ENCODE assay signal across 7 cellular contexts in the genomic region with DNA sequence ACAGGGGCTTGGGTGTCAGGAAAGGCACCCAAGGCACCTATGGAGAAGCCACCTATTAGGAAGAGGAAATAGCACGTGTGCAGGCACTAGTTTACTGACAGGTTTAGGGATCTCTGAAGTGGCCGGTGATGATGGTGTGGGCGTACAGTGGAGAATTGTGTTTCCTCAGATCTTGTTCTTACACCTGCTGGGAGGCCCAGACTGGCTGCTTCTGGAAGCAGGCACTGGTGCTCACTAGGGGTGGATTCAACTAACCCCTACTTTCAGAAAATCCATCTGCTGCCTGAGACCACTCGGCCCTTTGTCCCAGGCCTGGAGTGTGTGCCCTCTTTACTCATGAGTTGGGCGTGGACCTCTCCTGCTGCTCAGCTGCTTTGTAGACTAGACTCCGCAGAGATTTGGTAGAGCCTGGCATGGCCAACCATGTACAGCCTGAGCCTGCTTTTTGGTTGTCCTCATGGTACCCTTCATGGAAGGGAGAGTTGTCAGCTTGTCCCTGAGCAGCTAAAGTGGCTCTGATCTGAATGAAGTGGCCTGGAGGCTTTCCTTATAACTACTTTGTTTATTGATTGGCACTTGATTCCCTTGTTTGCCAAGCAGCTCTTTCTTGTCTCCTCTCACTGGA. TPM values are rescaled to one million over a fixed set of nuclear protein-coding genes. Genes with fewer than 3 reads are reported as not detected.
DNase-seq lines count a peak whose midpoint lies in the region; ATAC-seq and TF ChIP-seq lines count a peak whose summit lies in the region.

No MANE protein-coding gene starts in this region.

- no peaks in the 10 kb centered on the region for H3K9me3 Mint-ChIP-seq in HFFc6
- no peaks in the 10 kb centered on the region for H3K9me3 Mint-ChIP-seq in activated CD4-positive, alpha-beta memory T cell treated with anti-CD3 and anti-CD28 coated beads, Interleukin-2, amount 10 ng/mL, durations not matched to agents 7 days and 5 days
- no peaks in the 10 kb centered on the region for H3K9me3 Mint-ChIP-seq in stimulated activated memory B cell treated with anti-CD40 and anti-IgM and Interleukin-4, amounts not matched to agents 10 μg/mL and 1 μg/mL and 100 μg/mL, for 72 hours

- CTCF ChIA-PET in activated CD4-positive, alpha-beta memory T cell treated with anti-CD3 and anti-CD28 coated beads, Interleukin-2, amount 10 ng/mL, durations not matched to agents 7 days and 5 days (lab: Charles Lee) = interaction anchor here (0.9 to 2.9 kb wide), 4 partner anchors 10 to 201 kb away, joined by 3 to 18 read pairs (median 6); a partner anchor contains a TSS

- no peak for TF ChIP-seq CTCF in HFFc6 (IDR thresholded peaks at IDR 0.05)

- no peak for ATAC-seq in stimulated activated memory B cell treated with anti-CD40 and anti-IgM and Interleukin-4, amounts not matched to agents 10 μg/mL and 1 μg/mL and 100 μg/mL, for 72 hours
- ATAC-seq in GM19397 (IDR thresholded peaks at IDR 0.05; ENCODE audit: unreplicated experiment) = no peak

- POLR2A ChIA-PET in activated CD4-positive, alpha-beta memory T cell treated with anti-CD3 and anti-CD28 coated beads, Interleukin-2, amount 10 ng/mL, durations not matched to agents 7 days and 5 days (lab: Charles Lee) = interaction anchor here (1.3 to 2.5 kb wide), 7 partner anchors 9 to 61 kb away, joined by 3 to 12 read pairs (median 8); a partner anchor contains a TSS

- peaks cover 24% of the 10 kb centered on the region for H3K36me3 Mint-ChIP-seq in HFFc6 (ENCODE audit: low read depth)
- H3K36me3 Mint-ChIP-seq in activated CD4-positive, alpha-beta memory T cell treated with anti-CD3 and anti-CD28 coated beads, Interleukin-2, amount 10 ng/mL, durations not matched to agents 7 days and 5 days (ENCODE audit: low read depth) = peaks cover 52% of the 10 kb centered on the region
- H3K36me3 Mint-ChIP-seq in stimulated activated memory B cell treated with anti-CD40 and anti-IgM and Interleukin-4, amounts not matched to agents 10 μg/mL and 1 μg/mL and 100 μg/mL, for 72 hours = peaks cover 35% of the 10 kb centered on the region

- H3K4me3 Mint-ChIP-seq in HFFc6 = peak overlapping the region; percentile 96
- peak overlapping the region; percentile 91 for H3K4me3 Mint-ChIP-seq in activated CD4-positive, alpha-beta memory T cell treated with anti-CD3 and anti-CD28 coated beads, Interleukin-2, amount 10 ng/mL, durations not matched to agents 7 days and 5 days
- peak overlapping the region; percentile 95 for H3K4me3 Mint-ChIP-seq in stimulated activated memory B cell treated with anti-CD40 and anti-IgM and Interleukin-4, amounts not matched to agents 10 μg/mL and 1 μg/mL and 100 μg/mL, for 72 hours

- H3K27ac Mint-ChIP-seq in HFFc6 = peak overlapping the region; percentile 88
- peak overlapping the region; percentile 88 for H3K27ac Mint-ChIP-seq in activated CD4-positive, alpha-beta memory T cell treated with anti-CD3 and anti-CD28 coated beads, Interleukin-2, amount 10 ng/mL, durations not matched to agents 7 days and 5 days
- H3K27ac Mint-ChIP-seq in stimulated activated memory B cell treated with anti-CD40 and anti-IgM and Interleukin-4, amounts not matched to agents 10 μg/mL and 1 μg/mL and 100 μg/mL, for 72 hours = peak overlapping the region; percentile 89

- H3K4me1 Mint-ChIP-seq in HFFc6 (ENCODE audit: low read depth) = peaks cover 29% of the 10 kb centered on the region
- peaks cover 35% of the 10 kb centered on the region for H3K4me1 Mint-ChIP-seq in activated CD4-positive, alpha-beta memory T cell treated with anti-CD3 and anti-CD28 coated beads, Interleukin-2, amount 10 ng/mL, durations not matched to agents 7 days and 5 days
- H3K4me1 Mint-ChIP-seq in stimulated activated memory B cell treated with anti-CD40 and anti-IgM and Interleukin-4, amounts not matched to agents 10 μg/mL and 1 μg/mL and 100 μg/mL, for 72 hours = peaks cover 36% of the 10 kb centered on the region

- peak overlapping the region; percentile 90 for H3K4me3 ChIP-seq in iPS-11a (ENCODE audit: low read depth, low read length)

- H3K27me3 Mint-ChIP-seq in HFFc6 (ENCODE audit: insufficient read depth) = no peaks in the 10 kb centered on the region; the same call in none of the 2 replicates
- H3K27me3 Mint-ChIP-seq in activated CD4-positive, alpha-beta memory T cell treated with anti-CD3 and anti-CD28 coated beads, Interleukin-2, amount 10 ng/mL, durations not matched to agents 7 days and 5 days = no peaks in the 10 kb centered on the region
- H3K27me3 Mint-ChIP-seq in stimulated activated memory B cell treated with anti-CD40 and anti-IgM and Interleukin-4, amounts not matched to agents 10 μg/mL and 1 μg/mL and 100 μg/mL, for 72 hours = no peaks in the 10 kb centered on the region

- DNase-seq in HFFc6 (no peak), NCI-H345 treated with DMSO at 0.1 percent for 48 hours (lab: John Stamatoyannopoulos, UW; ENCODE audit: unreplicated experiment) (no peak), kidney tubule cell (ENCODE audit: low spot score) (no peak)
- no peak for DNase-seq in activated CD4-positive, alpha-beta memory T cell treated with anti-CD3 and anti-CD28 coated beads, Interleukin-2, amount 10 ng/mL, durations not matched to agents 7 days and 5 days

RNA-seq across cellular contexts. Expression of a gene that starts 1.4 kb away (rescaled TPM):
- 10 to 100 TPM; 60.2 to 81.0 (median 63.6) TPM for total RNA-seq in HFFc6 (2021; fragmentation: NEBNext Ultra II Directional; extraction: Animal tissue kit (Norgen Biotek cat#: 25700))
- 10 to 100 TPM; 98.4 to 99.3 TPM for total RNA-seq in activated CD4-positive, alpha-beta memory T cell treated with anti-CD3 and anti-CD28 coated beads, Interleukin-2, amount 10 ng/mL, durations not matched to agents 7 days and 5 days

RNA-seq across cellular contexts. Expression of a gene that starts 10.4 kb away (rescaled TPM):
- total RNA-seq in HFFc6 (2021; fragmentation: NEBNext Ultra II Directional; extraction: Animal tissue kit (Norgen Biotek cat#: 25700)) = under 1 TPM in 3 of 6 experiments, not detected in 3; 0.25 to 0.51 (median 0.38) TPM
- total RNA-seq in activated CD4-positive, alpha-beta memory T cell treated with anti-CD3 and anti-CD28 coated beads, Interleukin-2, amount 10 ng/mL, durations not matched to agents 7 days and 5 days = 1 to 10 TPM in 1 of 2 experiments, under 1 TPM in 1; 0.76 to 1.3 TPM

RNA-seq across cellular contexts. Expression of a gene that starts 18.8 kb away (rescaled TPM):
- 10 to 100 TPM; 25.2 to 34.1 (median 29.3) TPM for total RNA-seq in HFFc6 (2021; fragmentation: NEBNext Ultra II Directional; extraction: Animal tissue kit (Norgen Biotek cat#: 25700))
- total RNA-seq in activated CD4-positive, alpha-beta memory T cell treated with anti-CD3 and anti-CD28 coated beads, Interleukin-2, amount 10 ng/mL, durations not matched to agents 7 days and 5 days = 10 to 100 TPM; 19.0 TPM

RNA-seq across cellular contexts. Expression of a gene that starts 26.8 kb away (rescaled TPM):
- total RNA-seq in HFFc6 (2021; fragmentation: NEBNext Ultra II Directional; extraction: Animal tissue kit (Norgen Biotek cat#: 25700)) = 10 to 100 TPM; 51.2 to 64.2 (median 59.7) TPM
- 10 to 100 TPM; 50.2 to 53.5 TPM for total RNA-seq in activated CD4-positive, alpha-beta memory T cell treated with anti-CD3 and anti-CD28 coated beads, Interleukin-2, amount 10 ng/mL, durations not matched to agents 7 days and 5 days

RNA-seq across cellular contexts. Expression of a gene that starts 27.5 kb away (rescaled TPM):
- total RNA-seq in HFFc6 (2021; fragmentation: NEBNext Ultra II Directional; extraction: Animal tissue kit (Norgen Biotek cat#: 25700)) = 100 to 1,000 TPM; 182 to 195 (median 185) TPM
- 100 to 1,000 TPM in 1 of 2 experiments, 10 to 100 TPM in 1; 96.4 to 101 TPM for total RNA-seq in activated CD4-positive, alpha-beta memory T cell treated with anti-CD3 and anti-CD28 coated beads, Interleukin-2, amount 10 ng/mL, durations not matched to agents 7 days and 5 days
